8 cellular contexts compared by ENCODE assay signal in the genomic region with DNA sequence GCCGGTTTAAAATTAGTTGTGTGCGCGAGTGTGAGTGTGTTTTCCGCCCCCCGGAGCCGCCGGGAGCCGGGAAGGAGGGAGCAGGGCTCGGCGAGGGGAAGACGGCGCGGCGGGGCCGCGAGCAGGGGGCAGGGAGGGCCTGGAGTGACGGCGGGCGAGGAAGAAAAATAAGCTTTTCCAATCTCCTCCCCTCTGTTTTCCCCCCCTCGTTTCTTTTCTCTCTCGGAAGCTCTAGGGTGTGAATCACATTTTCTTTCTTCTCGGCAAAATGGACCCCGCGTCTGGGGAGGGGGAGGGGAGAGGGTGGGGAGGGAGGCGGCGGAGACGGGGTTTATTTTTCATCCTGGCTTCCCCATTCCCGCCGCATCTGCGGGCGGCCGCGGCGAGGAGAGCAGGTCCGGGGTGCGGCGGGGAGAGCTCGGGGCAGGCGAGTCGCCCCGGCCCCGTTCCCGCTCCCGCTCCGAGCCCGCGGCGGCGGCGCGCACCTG. TPM values are rescaled to one million over a fixed set of nuclear protein-coding genes. Genes with fewer than 3 reads are reported as not detected.
DNase-seq lines count a peak whose midpoint lies in the region; ATAC-seq and TF ChIP-seq lines count a peak whose summit lies in the region.

No MANE protein-coding gene starts in this region.

- peak; percentile 8 for ATAC-seq in GM21737 (IDR thresholded peaks at IDR 0.05; ENCODE audit: unreplicated experiment)

- H3K36me3 Mint-ChIP-seq in CD8-positive, alpha-beta memory T cell = peaks cover 0 to 29% (median 9%) of the 10 kb centered on the region in 3 donors

- CTCF ChIA-PET in CD8-positive, alpha-beta memory T cell (lab: Charles Lee) = interaction anchor here (1.1 to 7.7 kb wide), 5 partner anchors 11 to 97 kb away, joined by 3 to 65 read pairs (median 24); a partner anchor contains a TSS

- peak overlapping the region; percentile 99 for H3K27ac ChIP-seq in CD8-positive, alpha-beta memory T cell (ENCODE audit: low read depth, low read length)
- H3K27ac ChIP-seq in right atrium auricular region (peak overlapping the region; percentile 99), prostate gland (peak overlapping the region; percentile 98 to 100)

- POLR2A ChIA-PET in CD8-positive, alpha-beta memory T cell (lab: Charles Lee) = interaction anchor here (0.6 to 12.2 kb wide), 19 partner anchors 9 to 502 kb away, joined by 3 to 415 read pairs (median 5); a partner anchor contains a TSS

- H3K4me3 Mint-ChIP-seq in CD8-positive, alpha-beta memory T cell = peak overlapping the region; percentile 93 to 100 (median 98)

- peak; percentile 56 for TF ChIP-seq POLR2A in prostate gland (IDR thresholded peaks at IDR 0.05)

- TF ChIP-seq CTCF in right atrium auricular region (IDR thresholded peaks at IDR 0.05) (no peak), prostate gland (IDR thresholded peaks at IDR 0.05) (no peak)

- no peaks in the 10 kb centered on the region for H3K9me3 Mint-ChIP-seq in CD8-positive, alpha-beta memory T cell

- H3K4me3 ChIP-seq in CD8-positive, alpha-beta memory T cell (ENCODE audit: low read length) = peak overlapping the region; percentile 95
- peak overlapping the region; percentile 77 to 78 for H3K4me3 ChIP-seq in right atrium auricular region
- peak overlapping the region; percentile 67 to 98 for H3K4me3 ChIP-seq in prostate gland

- no peaks in the 10 kb centered on the region for H3K9me3 ChIP-seq in CD8-positive, alpha-beta memory T cell (ENCODE audit: low read length)
- H3K9me3 ChIP-seq in right atrium auricular region (no peaks in the 10 kb centered on the region), prostate gland (no peaks in the 10 kb centered on the region)

- peak overlapping the region in 7 of 8 donors; percentile 98 to 100 (median 100) for H3K27ac Mint-ChIP-seq in CD8-positive, alpha-beta memory T cell

- intact Hi-C loops in prostate gland (cut with DNase I) = no loop called here

- peaks cover 64% of the 10 kb centered on the region for H3K4me1 ChIP-seq in CD8-positive, alpha-beta memory T cell (ENCODE audit: insufficient read depth, low read length)
- H3K4me1 ChIP-seq in right atrium auricular region (peaks cover 0 to 34% of the 10 kb centered on the region in 2 donors), prostate gland (replicated peaks) (no peaks in the 10 kb centered on the region)

- peaks cover 0 to 13% of the 10 kb centered on the region in 2 donors for H3K27me3 Mint-ChIP-seq in CD8-positive, alpha-beta memory T cell

- WGBS in prostate gland = under 1% methylated on average over 32 of the region's 51 CpGs

- no peaks in the 10 kb centered on the region for H3K27me3 ChIP-seq in CD8-positive, alpha-beta memory T cell (ENCODE audit: insufficient read depth, low read length, poor library complexity, severe bottlenecking)
- H3K27me3 ChIP-seq in right atrium auricular region = no peaks in the 10 kb centered on the region
- H3K27me3 ChIP-seq in prostate gland (replicated peaks; ENCODE audit: insufficient read depth) = no peaks in the 10 kb centered on the region

- no peaks in the 10 kb centered on the region for H3K36me3 ChIP-seq in CD8-positive, alpha-beta memory T cell (ENCODE audit: insufficient read depth, low read length)
- H3K36me3 ChIP-seq in right atrium auricular region (no peaks in the 10 kb centered on the region), prostate gland (no peaks in the 10 kb centered on the region)

- peaks cover 34 to 35% (median 34%) of the 10 kb centered on the region in 3 donors for H3K4me1 Mint-ChIP-seq in CD8-positive, alpha-beta memory T cell

- peak; percentile 65 to 89 (median 79) for DNase-seq in CD8-positive, alpha-beta memory T cell
- DNase-seq in NCI-H1417 (lab: John Stamatoyannopoulos, UW) (peak; percentile 75 to 91 (median 87)), T-helper 2 cell (peak; percentile 46 to 72 (median 71)), amygdala (lab: John Stamatoyannopoulos, UW) (peak in 54 of 56 donors; percentile 32 to 94 (median 78)), right atrium auricular region (ENCODE audit: low spot score) (peak; percentile 80), prostate gland (ENCODE audit: low spot score) (peak; percentile 61), ureter (ENCODE audit: low spot score) (peak; percentile 85)

RNA-seq across cellular contexts. Expression of a gene that starts 0.9 kb away (rescaled TPM):
- 10 to 100 TPM; 15.9 to 16.8 TPM for total RNA-seq in CD8-positive, alpha-beta memory T cell
- polyA plus RNA-seq in CD8-positive, alpha-beta memory T cell = 6.8 TPM
- total RNA-seq in right atrium auricular region = 10 to 100 TPM in 1 of 2 donors, 1 to 10 TPM in 1; 9.6 to 14.1 TPM
- total RNA-seq in prostate gland = 10 to 100 TPM; 21.0 to 26.2 TPM
- 25.1 TPM for total RNA-seq in ureter

RNA-seq across cellular contexts. Expression of a gene that starts 36.8 kb away (rescaled TPM):
- total RNA-seq in CD8-positive, alpha-beta memory T cell = 10 to 100 TPM; 24.4 to 26.4 TPM
- polyA plus RNA-seq in CD8-positive, alpha-beta memory T cell = 109 TPM
- total RNA-seq in right atrium auricular region = 10 to 100 TPM; 18.8 to 21.4 TPM
- 10 to 100 TPM; 43.4 to 59.8 TPM for total RNA-seq in prostate gland
- 16.5 TPM for total RNA-seq in ureter

Comparison
In these comparisons a context has a peak if more than half of its experiments do, and no peak if none do; other contexts are left out.
1. Peak in every context shown above with its lines: DNase-seq, ATAC-seq, H3K4me3 ChIP-seq and H3K27ac ChIP-seq.